25 cellular contexts compared by ENCODE assay signal in the genomic region with DNA sequence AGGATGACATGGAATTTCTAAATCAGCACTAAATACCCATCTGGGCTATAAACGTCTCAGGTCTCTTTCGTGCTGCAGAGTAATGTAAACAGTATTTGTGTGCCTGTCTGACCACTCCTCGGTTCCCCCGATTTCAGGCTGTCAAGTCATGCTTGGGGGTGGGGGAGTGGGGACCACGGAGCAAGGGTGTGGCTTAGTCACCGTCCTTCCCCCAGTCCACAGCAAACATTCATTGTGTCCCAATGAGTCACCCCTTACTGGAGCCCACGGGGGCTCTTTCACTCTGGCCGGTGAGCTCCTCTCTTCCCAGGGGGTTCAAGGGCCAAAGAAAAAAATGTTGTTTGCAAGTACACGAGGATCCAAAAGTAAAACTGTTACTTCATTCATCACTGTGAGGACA.
DNase-seq lines count a peak whose midpoint lies in the region; ATAC-seq and TF ChIP-seq lines count a peak whose summit lies in the region.
"Had no signal": no experiment of that assay in that cellular context is flagged by ENCODE, and none has a peak within 500 bp of the region (broad histone marks: within the 10 kb centered on the region; RNA-seq: fewer than 3 reads in every experiment).

No MANE protein-coding gene starts in this region.

- DNase-seq in GM23248 (peak; percentile 17), PC-9 (peak in 1 of 2 experiments; percentile 35), chondrocyte (ENCODE audit: low spot score) (no peak), renal cortical epithelial cell (ENCODE audit: low read depth) (peak; percentile 49), NCI-H774 (lab: John Stamatoyannopoulos, UW) (no peak)
- DNase-seq: activated B cell treated with CpG ODN at 0.5 μM for 24 hours; activated CD4-positive, alpha-beta T cell treated with anti-CD3 and anti-CD28 coated beads, Interleukin-2, amount 50 U/mL, for 48 hours; activated CD8-positive, alpha-beta memory T cell treated with anti-CD3 and anti-CD28 coated beads, Interleukin-2, amount 50 U/mL, for 48 hours; activated naive CD8-positive, alpha-beta T cell treated with anti-CD3 and anti-CD28 coated beads, Interleukin-2, amount 10 ng/mL, durations not matched to agents 7 days and 5 days; CD4-positive, alpha-beta T cell; DMS 273 treated with DMSO at 0.1 percent for 48 hours; natural killer cell; NCI-H2107; NCI-H446 treated with DMSO at 0.1 percent for 48 hours; NK-92 treated with Interleukin-12 subunit alpha and Interleukin-12 subunit beta, amount 100 ng/mL, for 24 hours; RPMI8226; SK-N-SH; T-helper 9 cell had no signal

- H3K27me3 Mint-ChIP-seq in chondrocyte (ENCODE audit: low read depth): no peaks in the 10 kb centered on the region
- H3K27me3 Mint-ChIP-seq: activated B cell treated with CpG ODN at 0.5 μM for 24 hours; activated naive CD8-positive, alpha-beta T cell treated with anti-CD3 and anti-CD28 coated beads, Interleukin-2, amount 10 ng/mL, durations not matched to agents 7 days and 5 days had no signal

- no peaks in the 10 kb centered on the region for H3K9me3 Mint-ChIP-seq in chondrocyte (ENCODE audit: low read depth)
- H3K9me3 Mint-ChIP-seq: activated B cell treated with CpG ODN at 0.5 μM for 24 hours; activated naive CD8-positive, alpha-beta T cell treated with anti-CD3 and anti-CD28 coated beads, Interleukin-2, amount 10 ng/mL, durations not matched to agents 7 days and 5 days; activated T-helper 2 cell treated with anti-CD3 and anti-CD28 coated beads, Interferon-gamma antibody, Interleukin-2, Interleukin-4, amounts not matched to agents 10 μg/mL and 5 μg/mL and 100 μg/mL, durations not matched to agents 14 hours and 24 hours and 36 hours; CD4-positive, alpha-beta T cell; natural killer cell had no signal

- H2AFZ ChIP-seq in GM23248 (no peak overlapping the region), PC-9 (no peak overlapping the region)
- H2AFZ ChIP-seq: parathyroid adenoma had no signal

- H3K9me3 ChIP-seq in GM23248 (ENCODE audit: low read depth) (no peaks in the 10 kb centered on the region), PC-9 (ENCODE audit: insufficient read depth, low read depth) (no peaks in the 10 kb centered on the region)
- H3K9me3 ChIP-seq: SK-N-SH, vagina had no signal

- no peaks in the 10 kb centered on the region for H3K9me2 ChIP-seq in GM23248 (ENCODE audit: insufficient read depth)
- no peaks in the 10 kb centered on the region for H3K9me2 ChIP-seq in PC-9 (ENCODE audit: insufficient read depth)
- H3K9me2 ChIP-seq: SK-N-SH had no signal

- H3K27ac Mint-ChIP-seq in chondrocyte (ENCODE audit: unreplicated experiment): no peak overlapping the region
- H3K27ac Mint-ChIP-seq: activated B cell treated with CpG ODN at 0.5 μM for 24 hours; activated naive CD8-positive, alpha-beta T cell treated with anti-CD3 and anti-CD28 coated beads, Interleukin-2, amount 10 ng/mL, durations not matched to agents 7 days and 5 days; activated T-helper 2 cell treated with anti-CD3 and anti-CD28 coated beads, Interferon-gamma antibody, Interleukin-2, Interleukin-4, amounts not matched to agents 10 μg/mL and 5 μg/mL and 100 μg/mL, durations not matched to agents 14 hours and 24 hours and 36 hours; CD4-positive, alpha-beta T cell; natural killer cell had no signal

- no peaks in the 10 kb centered on the region for H3K79me2 ChIP-seq in GM23248 (ENCODE audit: insufficient read depth)
- H3K79me2 ChIP-seq in PC-9 (ENCODE audit: low read depth): no peaks in the 10 kb centered on the region
- H3K79me2 ChIP-seq: parathyroid adenoma had no signal

- H3K4me1 ChIP-seq in GM23248 (ENCODE audit: insufficient read depth) (no peaks in the 10 kb centered on the region), PC-9 (replicated peaks; ENCODE audit: insufficient read depth) (peaks cover 27% of the 10 kb centered on the region)
- H3K4me1 ChIP-seq: parathyroid adenoma, vagina had no signal

- WGBS in GM23248 (ENCODE audit: low coverage in 1 of 2, low lambda C conversion rate in 2 of 2, missing lambda C conversion rate in 2 of 2), 2 experiments: 49 to 50% methylated on average over 9 of the region's 9 CpGs

- no peak overlapping the region for H3K4me2 ChIP-seq in GM23248 (ENCODE audit: unreplicated experiment)
- H3K4me2 ChIP-seq in PC-9: peak overlapping the region; percentile 64
- H3K4me2 ChIP-seq: SK-N-SH had no signal

- in situ Hi-C loops in GM23248 (cut with MboI): no loop called here

- H3K27me3 ChIP-seq in GM23248 (replicated peaks; ENCODE audit: insufficient read depth) (peaks cover 9% of the 10 kb centered on the region; the same call in 1 of the 2 replicates), PC-9 (ENCODE audit: insufficient read depth, low read depth) (no peaks in the 10 kb centered on the region)
- H3K27me3 ChIP-seq: vagina had no signal

- ATAC-seq in GM21786 (IDR thresholded peaks at IDR 0.05; ENCODE audit: unreplicated experiment): no peak
- no peak for ATAC-seq in esophagus mucosa
- ATAC-seq: left lobe of liver, natural killer cell, sciatic nerve had no signal

- TF ChIP-seq CTCF in PC-9 (conservative IDR thresholded peaks at IDR 0.05) (no peak), chondrocyte (IDR thresholded peaks at IDR 0.05) (no peak)

- no peak overlapping the region for H3K9ac ChIP-seq in GM23248
- H3K9ac ChIP-seq: parathyroid adenoma, SK-N-SH had no signal

- H3K36me3 ChIP-seq in GM23248 (ENCODE audit: low read depth) (no peaks in the 10 kb centered on the region), PC-9 (ENCODE audit: low read depth) (no peaks in the 10 kb centered on the region)
- H3K36me3 ChIP-seq: vagina had no signal

- intact Hi-C loops in PC-9 (cut with micrococcal nuclease; ENCODE audit: unreplicated experiment): loop anchor here (5.0 kb wide), 1 partner anchor 42 kb away; no protein-coding TSS in a partner anchor

- peaks cover 30% of the 10 kb centered on the region for H3K4me1 Mint-ChIP-seq in chondrocyte (ENCODE audit: low read depth)
- H3K4me1 Mint-ChIP-seq: activated B cell treated with CpG ODN at 0.5 μM for 24 hours had no signal

- POLR2A ChIA-PET in PC-9 (lab: Charles Lee; ENCODE audit: unreplicated experiment): interaction anchor here (0.6 kb wide), 1 partner anchor 91 kb away, joined by 3 read pairs; no protein-coding TSS in a partner anchor

- no peaks in the 10 kb centered on the region for H4K20me1 ChIP-seq in GM23248 (ENCODE audit: insufficient read depth)
- H4K20me1 ChIP-seq in PC-9 (ENCODE audit: insufficient read depth): no peaks in the 10 kb centered on the region

- no TSS peak for BruUV-seq in PC-9 (replicated peaks; lab: Mats Ljungman, UMichigan)

- CTCF ChIA-PET in PC-9 (lab: Charles Lee): interaction anchor here (0.7 kb wide), 1 partner anchor 207 kb away, joined by 3 read pairs; no protein-coding TSS in a partner anchor

- H3F3A ChIP-seq in GM23248 (ENCODE audit: insufficient read depth): no peaks in the 10 kb centered on the region
- peaks cover 4% of the 10 kb centered on the region for H3F3A ChIP-seq in PC-9 (ENCODE audit: insufficient read depth, low read depth)

- H3K4me3 ChIP-seq in GM23248 (no peak overlapping the region), PC-9 (no peak overlapping the region)
- H3K4me3 ChIP-seq: vagina had no signal

- H3K27ac ChIP-seq in GM23248 (no peak overlapping the region), PC-9 (no peak overlapping the region)
- H3K27ac ChIP-seq: parathyroid adenoma, vagina had no signal

- no peaks in the 10 kb centered on the region for H3K36me3 Mint-ChIP-seq in chondrocyte (ENCODE audit: low read depth)
- H3K36me3 Mint-ChIP-seq: activated naive CD8-positive, alpha-beta T cell treated with anti-CD3 and anti-CD28 coated beads, Interleukin-2, amount 10 ng/mL, durations not matched to agents 7 days and 5 days; natural killer cell had no signal

- peak overlapping the region; percentile 10 for H3K4me3 Mint-ChIP-seq in chondrocyte (ENCODE audit: unreplicated experiment)
- H3K4me3 Mint-ChIP-seq: activated B cell treated with CpG ODN at 0.5 μM for 24 hours; activated naive CD8-positive, alpha-beta T cell treated with anti-CD3 and anti-CD28 coated beads, Interleukin-2, amount 10 ng/mL, durations not matched to agents 7 days and 5 days; CD4-positive, alpha-beta T cell; natural killer cell had no signal

Comparison
In these comparisons a context has a peak if more than half of its experiments do, and no peak if none do; other contexts are left out.
1. DNase-seq: peak in GM23248 (single experiment) and renal cortical epithelial cell (single experiment); none in chondrocyte (single experiment) and NCI-H774 (single experiment).